In the genomic region with DNA sequence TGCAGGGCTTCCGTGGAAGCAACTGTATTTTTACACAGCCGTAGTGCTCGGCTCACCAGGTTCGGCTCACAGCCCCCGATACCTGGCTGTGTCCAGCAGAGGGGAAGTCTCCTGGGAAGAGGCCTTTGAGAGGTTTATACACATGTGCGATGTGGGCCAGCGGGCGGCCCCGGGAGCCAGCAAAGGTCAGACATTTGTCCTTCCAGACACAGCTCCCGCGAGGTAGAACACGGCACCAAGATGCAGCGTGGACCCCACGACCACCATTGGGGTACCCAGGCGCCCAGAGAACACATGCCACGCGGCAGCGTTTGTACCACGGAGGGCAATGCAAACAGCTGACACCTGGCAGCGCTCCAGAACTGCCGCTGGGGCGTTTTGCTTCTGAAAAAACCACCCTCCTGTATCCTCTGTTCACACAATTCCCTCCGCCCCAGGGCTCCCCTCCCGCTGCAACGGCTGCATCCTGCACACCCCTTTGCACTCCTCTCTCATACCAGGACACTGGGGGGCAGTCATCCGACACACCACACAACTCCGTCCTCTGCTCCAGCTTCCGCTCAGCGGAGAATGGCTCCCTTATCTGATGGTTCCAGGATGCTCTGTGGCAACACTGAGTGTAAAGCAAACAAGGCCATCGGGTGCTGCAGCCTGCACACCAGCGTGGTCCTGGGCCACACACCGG, we compare ENCODE assay signal across 8 cellular contexts.
DNase-seq lines count a peak whose midpoint lies in the region; ATAC-seq lines count a peak whose summit lies in the region.

No MANE protein-coding gene starts in this region.

- peak overlapping the region; percentile 24 to 73 for H3K4me3 Mint-ChIP-seq in stimulated activated naive CD8-positive, alpha-beta T cell treated with anti-CD3 and anti-CD28 coated beads, Interleukin-15, amount 100 ng/mL, for 72 hours

- H3K27me3 Mint-ChIP-seq in stimulated activated naive CD8-positive, alpha-beta T cell treated with anti-CD3 and anti-CD28 coated beads, Interleukin-15, amount 100 ng/mL, for 72 hours: peaks cover 52% of the 10 kb centered on the region

- H3K4me2 ChIP-seq in Karpas-422 (ENCODE audit: low read depth, low read length, poor library complexity, severe bottlenecking): no peak overlapping the region

- H2AFZ ChIP-seq in Karpas-422 (ENCODE audit: low read length): no peak overlapping the region

- no peak overlapping the region for H3K27ac Mint-ChIP-seq in stimulated activated naive CD8-positive, alpha-beta T cell treated with anti-CD3 and anti-CD28 coated beads, Interleukin-15, amount 100 ng/mL, for 72 hours

- no peaks in the 10 kb centered on the region for H3K9me3 Mint-ChIP-seq in stimulated activated naive CD8-positive, alpha-beta T cell treated with anti-CD3 and anti-CD28 coated beads, Interleukin-15, amount 100 ng/mL, for 72 hours

- no peaks in the 10 kb centered on the region for H3K9me3 ChIP-seq in Karpas-422 (ENCODE audit: low read length)

- ATAC-seq in stimulated activated naive CD8-positive, alpha-beta T cell treated with anti-CD3 and anti-CD28 coated beads, Interleukin-15, amount 100 ng/mL, for 72 hours: peak; percentile 93
- ATAC-seq in HG02763 (IDR thresholded peaks at IDR 0.05; ENCODE audit: unreplicated experiment): no peak

- peaks cover 66% of the 10 kb centered on the region for H3K4me1 Mint-ChIP-seq in stimulated activated naive CD8-positive, alpha-beta T cell treated with anti-CD3 and anti-CD28 coated beads, Interleukin-15, amount 100 ng/mL, for 72 hours

- no peaks in the 10 kb centered on the region for H3K27me3 ChIP-seq in Karpas-422 (ENCODE audit: low read length)

- H3K27ac ChIP-seq in Karpas-422 (ENCODE audit: low read length): no peak overlapping the region

- H3K36me3 ChIP-seq in Karpas-422 (ENCODE audit: insufficient read depth, low read length): no peaks in the 10 kb centered on the region

- H3K9me2 ChIP-seq in Karpas-422 (replicated peaks; ENCODE audit: insufficient read depth, low read length): no peaks in the 10 kb centered on the region

- peaks cover 9% of the 10 kb centered on the region for H3K4me1 ChIP-seq in Karpas-422 (ENCODE audit: low read length)

- H3K9ac ChIP-seq in Karpas-422 (ENCODE audit: low read length): no peak overlapping the region

- no peaks in the 10 kb centered on the region for H3K79me2 ChIP-seq in Karpas-422 (ENCODE audit: low read length)

- DNase-seq in DMS153 (lab: John Stamatoyannopoulos, UW) (peak; percentile 81), Karpas-422 (peak; percentile 46), RPMI7951 (ENCODE audit: low read depth) (peak; percentile 92), foreskin melanocyte (peak; percentile 92), nucleus accumbens (lab: John Stamatoyannopoulos, UW) (peak in 54 of 56 donors; percentile 10 to 88 (median 61))
- DNase-seq in activated effector memory CD4-positive, alpha-beta T cell treated with Interleukin-2 at 50 U/mL for 16 hours: peak; percentile 54
- peak; percentile 57 to 74 for DNase-seq in stimulated activated naive CD8-positive, alpha-beta T cell treated with anti-CD3 and anti-CD28 coated beads, Interleukin-15, amount 100 ng/mL, for 72 hours

- H4K20me1 ChIP-seq in Karpas-422 (ENCODE audit: insufficient read depth, low read depth, low read length): no peaks in the 10 kb centered on the region

- H3K4me3 ChIP-seq in Karpas-422 (ENCODE audit: low read length): no peak overlapping the region
